8 cellular contexts compared by ENCODE assay signal in genomic region chr10:124091646-124092269, GRCh38. TPM values are rescaled to one million over a fixed set of nuclear protein-coding genes. Genes with fewer than 3 reads are reported as not detected.
DNase-seq lines count a peak whose midpoint lies in the region; ATAC-seq, FAIRE-seq and TF ChIP-seq lines count a peak whose summit lies in the region.

No MANE protein-coding gene starts in this region.

- H3K27ac Mint-ChIP-seq in T-helper 17 cell: no peak overlapping the region

- FAIRE-seq in frontal cortex (lab: Jason Lieb, UNC): no peak

- no peak for DNase-seq in GM12865 (ENCODE audit: low read depth)
- no peak for DNase-seq in T-helper 17 cell
- peak; percentile 46 to 51 for DNase-seq in frontal cortex (ENCODE audit: low spot score in 2 of 2)
- DNase-seq in occipital lobe (lab: John Stamatoyannopoulos, UW): peak; percentile 25
- no peak for DNase-seq in dedifferentiated amniotic fluid mesenchymal stem cell (ENCODE audit: extremely low spot score)
- DNase-seq in HT-29 (ENCODE audit: low spot score): no peak

- peaks cover 57% of the 10 kb centered on the region for H3K27me3 Mint-ChIP-seq in T-helper 17 cell

- ATAC-seq in T-helper 17 cell (no peak), GM18517 (IDR thresholded peaks at IDR 0.05; ENCODE audit: unreplicated experiment) (no peak), GM19452 (IDR thresholded peaks at IDR 0.05; ENCODE audit: unreplicated experiment) (no peak)

- no peaks in the 10 kb centered on the region for H3K4me1 Mint-ChIP-seq in T-helper 17 cell

- H3K4me3 Mint-ChIP-seq in T-helper 17 cell: peak overlapping the region; percentile 79

- no peaks in the 10 kb centered on the region for H3K9me3 ChIP-seq in T-helper 17 cell (ENCODE audit: control insufficient read depth, low read length, poor library complexity, severe bottlenecking)

- H3K36me3 Mint-ChIP-seq in T-helper 17 cell (ENCODE audit: low read depth): no peaks in the 10 kb centered on the region

- TF ChIP-seq CTCF in GM12865 (IDR thresholded peaks at IDR 0.05; ENCODE audit: insufficient read depth, low read depth, low read length, missing control alignments): no peak

- peak overlapping the region; percentile 26 for H3K4me3 ChIP-seq in GM12865 (ENCODE audit: low read depth, low read length)

RNA-seq across cellular contexts. Expression of gene CHST15, which starts 1.6 kb away (rescaled TPM):
- total RNA-seq in T-helper 17 cell: 1 to 10 TPM in 1 of 2 donors, under 1 TPM in 1; 0.26 to 3.3 TPM
- 48.9 TPM for total RNA-seq in frontal cortex
- 58.6 TPM for total RNA-seq in occipital lobe
- total RNA-seq in HT-29 (2014; rRNA removed; shearing (Covaris generic)): not detected in 2 replicates

Comparison
In these comparisons a context has a peak if more than half of its experiments do, and no peak if none do; other contexts are left out.
1. DNase-seq: peak in frontal cortex (2 of 2) and occipital lobe (single experiment); none in GM12865 (single experiment), T-helper 17 cell (0 of 3), dedifferentiated amniotic fluid mesenchymal stem cell (single experiment) and HT-29 (single experiment).
2. RNA of gene CHST15, which starts 1.6 kb away (total RNA-seq): 58.6 TPM in occipital lobe (single experiment) and 48.9 TPM in frontal cortex (single experiment); 0.26 to 3.3 TPM in T-helper 17 cell and not detected in HT-29; every median in the first group is over 10 times any median in the second.